In the genomic region with DNA sequence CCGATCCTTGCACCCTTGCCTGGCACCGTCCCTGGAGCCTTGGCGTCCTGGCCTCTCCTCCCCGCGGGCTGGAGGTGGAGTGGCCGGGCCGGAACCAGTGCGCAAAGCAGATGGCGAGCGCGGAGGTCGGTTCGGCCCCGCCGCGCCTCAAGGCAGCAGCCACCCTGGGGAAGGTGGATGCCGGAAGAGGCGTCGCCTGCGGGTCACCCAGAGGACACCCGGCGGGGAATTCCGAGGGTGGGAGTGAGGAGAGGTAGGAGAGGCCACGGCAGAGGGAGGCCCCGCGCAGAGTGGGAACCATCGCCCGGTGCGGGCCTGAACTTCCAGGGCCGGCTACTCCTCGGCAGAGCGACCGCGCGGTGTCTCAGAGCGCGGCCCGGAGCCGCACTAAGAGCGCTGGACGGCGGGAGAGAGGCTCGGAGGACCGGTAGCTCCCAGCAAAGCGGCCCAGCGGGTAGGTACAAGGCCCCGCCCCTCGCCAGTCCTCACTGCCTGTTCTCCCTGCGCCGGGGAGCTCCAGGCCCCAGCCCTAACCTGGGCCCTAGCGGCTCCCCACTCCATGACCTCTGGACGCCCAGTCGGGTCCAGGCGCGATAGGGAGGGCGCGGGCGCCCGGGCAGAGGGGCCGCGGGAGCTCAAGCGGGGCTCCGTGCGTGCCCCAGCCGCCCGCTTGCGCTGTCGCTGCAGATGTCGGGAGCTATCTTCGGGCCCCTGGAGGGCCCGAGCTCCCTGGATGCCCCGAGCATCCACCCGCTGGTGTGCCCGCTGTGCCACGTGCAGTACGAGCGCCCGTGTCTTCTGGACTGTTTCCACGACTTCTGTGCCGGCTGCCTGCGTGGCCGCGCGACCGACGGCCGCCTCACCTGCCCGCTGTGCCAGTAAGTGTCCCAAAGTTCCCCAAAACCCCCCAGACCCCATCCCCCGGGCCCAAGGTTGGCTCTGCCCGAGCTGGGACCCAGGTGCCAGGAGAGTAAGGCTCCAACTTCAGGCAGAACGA, we compare ENCODE assay signal across 8 cellular contexts. TPM values are rescaled to one million over a fixed set of nuclear protein-coding genes. Genes with fewer than 3 reads are reported as not detected.
A peak's percentile ranks its signal among the peaks of the same experiment; 100 is the strongest.
DNase-seq lines count a peak whose midpoint lies in the region; ATAC-seq and TF ChIP-seq lines count a peak whose summit lies in the region.

Gene RNF207, plus strand, starts transcription at position 271 of the 997 bp plus-strand sequence. Its CDS starts 417 bp downstream, at position 688.

- H3K36me3 Mint-ChIP-seq in activated naive CD8-positive, alpha-beta T cell treated with anti-CD3 and anti-CD28 coated beads for 36 hours: no peaks in the 10 kb centered on the region

- peaks cover 37% of the 10 kb centered on the region for H3K27me3 Mint-ChIP-seq in activated naive CD8-positive, alpha-beta T cell treated with anti-CD3 and anti-CD28 coated beads for 36 hours

- TF ChIP-seq POLR2A in Peyer's patch (IDR thresholded peaks at IDR 0.05): peak; percentile 51 to 65
- peak in 1 of 2 donors; percentile 11 for TF ChIP-seq POLR2A in sigmoid colon (IDR thresholded peaks at IDR 0.05)

- H3K4me3 ChIP-seq in Peyer's patch: peak within 1 kb of the TSS; percentile 38 to 69 (median 47)
- peak within 1 kb of the TSS; percentile 39 to 58 (median 50) for H3K4me3 ChIP-seq in sigmoid colon

- TF ChIP-seq CTCF in GM10266 (IDR thresholded peaks at IDR 0.05; ENCODE audit: control insufficient read depth, insufficient read depth, low read depth, missing control alignments): no peak
- TF ChIP-seq CTCF in Peyer's patch (IDR thresholded peaks at IDR 0.05): peak in 2 of 6 experiments; percentile 3
- no peak for TF ChIP-seq CTCF in sigmoid colon (IDR thresholded peaks at IDR 0.05)

- WGBS in sigmoid colon, 2 donors: 7 to 13% methylated on average over 91 of the region's 91 CpGs

- CTCF ChIA-PET in HEK293T (lab: Yijun Ruan, JAX): interaction anchor here (0.7 to 1.9 kb wide), 5 partner anchors 10 to 217 kb away, joined by 3 to 18 read pairs (median 5); no protein-coding TSS in a partner anchor

- H3K27ac ChIP-seq in Peyer's patch (peak within 1 kb of the TSS; percentile 44 to 78 (median 74)), sigmoid colon (peak within 1 kb of the TSS; percentile 65 to 84 (median 70))

- POLR2A ChIA-PET in HEK293T (lab: Yijun Ruan, JAX): interaction anchor here (0.6 to 3.9 kb wide), 12 partner anchors 10 to 32 kb away, joined by 3 to 39 read pairs (median 4); partner anchors contain the start of gene ICMT

- H3K9me3 ChIP-seq in Peyer's patch (no peaks in the 10 kb centered on the region), sigmoid colon (no peaks in the 10 kb centered on the region)

- H3K4me3 Mint-ChIP-seq in activated naive CD8-positive, alpha-beta T cell treated with anti-CD3 and anti-CD28 coated beads for 36 hours: peak within 1 kb of the TSS; percentile 69

- H3K36me3 ChIP-seq in Peyer's patch (peaks cover 0 to 7% (median 0%) of the 10 kb centered on the region in 3 donors), sigmoid colon (peaks cover 0 to 8% (median 0%) of the 10 kb centered on the region in 4 donors)

- TF ChIP-seq EP300 in sigmoid colon (IDR thresholded peaks at IDR 0.05): no peak

- peaks cover 7% of the 10 kb centered on the region for H3K4me1 Mint-ChIP-seq in activated naive CD8-positive, alpha-beta T cell treated with anti-CD3 and anti-CD28 coated beads for 36 hours

- H3K27me3 ChIP-seq in Peyer's patch: no peaks in the 10 kb centered on the region
- no peaks in the 10 kb centered on the region for H3K27me3 ChIP-seq in sigmoid colon

- H3K4me1 ChIP-seq in Peyer's patch (peaks cover 5 to 44% (median 25%) of the 10 kb centered on the region in 4 donors), sigmoid colon (peaks cover 0 to 52% (median 40%) of the 10 kb centered on the region in 4 donors)

- intact Hi-C loops in left ventricle myocardium superior (cut with micrococcal nuclease): no loop called here
- intact Hi-C loops in sigmoid colon (cut with DNase I): loop anchor here (2.0 kb wide), 1 partner anchor 39 kb away; the partner anchor contains the start of gene HES3

- H3K27ac Mint-ChIP-seq in activated naive CD8-positive, alpha-beta T cell treated with anti-CD3 and anti-CD28 coated beads for 36 hours: no peak within 1 kb of the TSS

- peak; percentile 72 for ATAC-seq in left ventricle myocardium superior

- H3K9me3 Mint-ChIP-seq in activated naive CD8-positive, alpha-beta T cell treated with anti-CD3 and anti-CD28 coated beads for 36 hours: no peaks in the 10 kb centered on the region

- DNase-seq in GM10266 (ENCODE audit: extremely low spot score) (peak; percentile 94), HEK293T (ENCODE audit: extremely low spot score) (peak; percentile 73), Peyer's patch (peak; percentile 26 to 85 (median 75)), left ventricle myocardium superior (peak; percentile 84), sigmoid colon (peak; percentile 79), hippocampal formation (lab: John Stamatoyannopoulos, UW) (no peak), NCI-H2227 treated with DMSO at 0.1 percent for 48 hours (lab: John Stamatoyannopoulos, UW) (no peak)
- DNase-seq in activated naive CD8-positive, alpha-beta T cell treated with anti-CD3 and anti-CD28 coated beads for 36 hours: peak; percentile 74

TF ChIP-seq in HEK293T, 16 proteins besides CTCF, POLR2A, EP300 and RAD21:
- TF ChIP-seq L3MBTL2 (conservative IDR thresholded peaks at IDR 0.05) (0 out of 2 replicates have a peak, but pooled peaks have one; percentile 37), LEF1 (IDR thresholded peaks at IDR 0.05; ENCODE audit: borderline replicate concordance) (no peak), TARDBP (IDR thresholded peaks at IDR 0.05) (no peak), ZNF384 (IDR thresholded peaks at IDR 0.05) (no peak)

RNA-seq across cellular contexts. Expression of gene RNF207, which starts in this region (rescaled TPM):
- total RNA-seq in Peyer's patch (100 to 1,000 TPM in 3 of 4 donors, 10 to 100 TPM in 1; 56.9 to 153 (median 118) TPM), left ventricle myocardium superior (82.3 TPM), sigmoid colon (10 to 100 TPM in 3 of 4 donors, 1 to 10 TPM in 1; 7.8 to 19.1 (median 16.1) TPM)
- total RNA-seq in activated naive CD8-positive, alpha-beta T cell treated with anti-CD3 and anti-CD28 coated beads for 36 hours: 1 to 10 TPM; 5.0 to 6.2 TPM
- polyA plus RNA-seq in sigmoid colon: 10 to 100 TPM in 1 of 3 donors, 1 to 10 TPM in 2; 5.3 to 24.3 (median 7.2) TPM

Comparison
In these comparisons a context has a peak if more than half of its experiments do, and no peak if none do; other contexts are left out.
1. DNase-seq: peak in GM10266 (single experiment), HEK293T (single experiment), Peyer's patch (3 of 3), activated naive CD8-positive, alpha-beta T cell treated with anti-CD3 and anti-CD28 coated beads for 36 hours (single experiment), left ventricle myocardium superior (single experiment) and sigmoid colon (single experiment); none in hippocampal formation (0 of 2) and NCI-H2227 treated with DMSO at 0.1 percent for 48 hours (single experiment).